In the genomic region with DNA sequence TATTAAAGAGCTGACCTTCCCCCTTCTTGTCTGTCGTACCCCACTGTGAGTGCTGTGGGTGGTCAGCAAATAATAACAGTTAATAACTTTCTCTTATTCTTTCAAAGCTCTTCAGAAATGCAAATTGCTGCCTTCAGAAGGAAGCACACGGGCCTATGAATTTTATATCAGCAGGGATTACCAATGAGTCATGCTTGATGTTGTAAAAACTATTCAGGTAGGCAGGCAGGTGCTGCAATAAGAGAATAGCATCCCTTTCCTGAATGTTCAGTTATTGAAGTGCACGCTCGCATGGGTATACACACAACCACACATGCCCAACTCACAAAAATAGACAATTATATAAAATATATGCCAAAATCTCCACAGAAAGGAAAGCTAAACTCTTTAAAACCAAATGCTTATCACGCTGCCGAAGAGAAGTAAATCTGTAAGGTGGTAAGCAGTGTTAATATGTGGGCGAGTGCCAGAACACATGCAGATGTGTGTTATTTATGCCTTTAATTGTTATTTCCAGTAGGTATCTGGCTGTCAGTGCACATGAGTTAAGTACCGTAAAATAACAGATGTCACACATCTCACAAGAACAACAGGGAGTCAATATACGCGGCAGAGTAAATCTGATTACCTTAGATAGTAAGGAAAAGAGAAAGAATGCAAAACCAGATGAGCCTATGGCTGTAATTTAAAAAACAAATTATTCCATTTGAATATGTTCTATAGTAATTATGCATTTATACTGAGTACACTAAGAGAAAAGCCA, we compare ENCODE assay signal across 18 cellular contexts. TPM values are rescaled to one million over a fixed set of nuclear protein-coding genes. Genes with fewer than 3 reads are reported as not detected.
DNase-seq lines count a peak whose midpoint lies in the region; ATAC-seq lines count a peak whose summit lies in the region.
"Had no signal": no experiment of that assay in that cellular context is flagged by ENCODE, and none has a peak within 500 bp of the region (broad histone marks: within the 10 kb centered on the region; RNA-seq: fewer than 3 reads in every experiment).

No MANE protein-coding gene starts in this region.

- no peaks in the 10 kb centered on the region for H3K4me1 ChIP-seq in CD4-positive, alpha-beta memory T cell (ENCODE audit: insufficient read depth, low read length)
- H3K4me1 ChIP-seq: heart right ventricle, psoas muscle had no signal

- peak; percentile 65 for DNase-seq in DMS 273 (lab: John Stamatoyannopoulos, UW; ENCODE audit: unreplicated experiment)
- DNase-seq in LoVo (ENCODE audit: low spot score) = peak; percentile 36
- peak; percentile 9 for DNase-seq in NCI-H748 treated with DMSO at 0.1 percent for 48 hours (lab: John Stamatoyannopoulos, UW)
- DNase-seq in kidney tubule cell (ENCODE audit: low spot score) = peak; percentile 30
- DNase-seq in CD4-positive, alpha-beta memory T cell = no peak
- DNase-seq: activated gamma-delta T cell treated with Interleukin-2 at 50 U/mL for 16 hours; CD4-positive, alpha-beta T cell; EL; heart right ventricle; left ventricle myocardium superior; psoas muscle; SIG-M5; stimulated activated naive CD4-positive, alpha-beta T cell had no signal

- H3K27me3 Mint-ChIP-seq in CD4-positive, alpha-beta memory T cell = peaks cover 5 to 8% of the 10 kb centered on the region in 2 donors

- POLR2A ChIA-PET in CD4-positive, alpha-beta memory T cell (lab: Charles Lee; ENCODE audit: partially characterized antibody) = no interaction called here

- H3K4me1 Mint-ChIP-seq in CD4-positive, alpha-beta memory T cell = no peaks in the 10 kb centered on the region

- no peaks in the 10 kb centered on the region for H3K9me3 ChIP-seq in CD4-positive, alpha-beta memory T cell (ENCODE audit: control insufficient read depth in 1 of 2, low read length in 2 of 2)
- H3K9me3 ChIP-seq: heart right ventricle, psoas muscle had no signal

- no peak for ATAC-seq in GM21526 (IDR thresholded peaks at IDR 0.05; ENCODE audit: low FRiP score, unreplicated experiment)
- no peak for ATAC-seq in GM18519 (IDR thresholded peaks at IDR 0.05; ENCODE audit: low FRiP score, unreplicated experiment)
- ATAC-seq: heart right ventricle, left ventricle myocardium superior, psoas muscle had no signal

- H3K36me3 ChIP-seq in CD4-positive, alpha-beta memory T cell (ENCODE audit: insufficient read depth, low read length) = no peaks in the 10 kb centered on the region
- H3K36me3 ChIP-seq: heart right ventricle had no signal

- H3K27ac Mint-ChIP-seq in CD4-positive, alpha-beta memory T cell = no peak overlapping the region
- H3K27ac Mint-ChIP-seq: CD4-positive, alpha-beta T cell had no signal

- H3K4me3 ChIP-seq in CD4-positive, alpha-beta memory T cell (ENCODE audit: low read length in 2 of 2) = no peak overlapping the region
- H3K4me3 ChIP-seq: heart right ventricle, psoas muscle, skin epidermis had no signal

- H3K9me3 Mint-ChIP-seq in CD4-positive, alpha-beta memory T cell = no peaks in the 10 kb centered on the region
- H3K9me3 Mint-ChIP-seq: CD4-positive, alpha-beta T cell; neural crest cell had no signal

- intact Hi-C loops in CD4-positive, alpha-beta memory T cell (cut with micrococcal nuclease) = no loop called here

- no peak overlapping the region for H3K4me3 Mint-ChIP-seq in CD4-positive, alpha-beta memory T cell
- H3K4me3 Mint-ChIP-seq: CD4-positive, alpha-beta T cell; neural crest cell had no signal

- no peaks in the 10 kb centered on the region for H3K27me3 ChIP-seq in CD4-positive, alpha-beta memory T cell (ENCODE audit: insufficient read depth, low read length)

- H3K36me3 Mint-ChIP-seq in CD4-positive, alpha-beta memory T cell = no peaks in the 10 kb centered on the region

- CTCF ChIA-PET in CD4-positive, alpha-beta memory T cell (lab: Charles Lee; ENCODE audit: partially characterized antibody) = interaction anchor here (0.8 to 1.0 kb wide), 2 partner anchors 10 kb away, joined by 3 to 5 read pairs; no protein-coding TSS in a partner anchor

- no peak overlapping the region for H3K27ac ChIP-seq in CD4-positive, alpha-beta memory T cell (ENCODE audit: low read depth, low read length)
- H3K27ac ChIP-seq: heart right ventricle, HL-60, psoas muscle, skin epidermis had no signal

RNA-seq across cellular contexts. Expression of a gene that starts 34.4 kb away (rescaled TPM):
- total RNA-seq in CD4-positive, alpha-beta memory T cell = 10 to 100 TPM; 43.6 to 49.3 TPM
- polyA plus RNA-seq in CD4-positive, alpha-beta memory T cell = 100 to 1,000 TPM in 1 of 2 donors, 10 to 100 TPM in 1; 30.2 to 138 TPM

RNA-seq across cellular contexts. Expression of a gene that starts 34.6 kb away (rescaled TPM):
- total RNA-seq in CD4-positive, alpha-beta memory T cell = 10 to 100 TPM; 45.9 to 52.8 TPM
- 10 to 100 TPM; 16.7 to 29.0 TPM for polyA plus RNA-seq in CD4-positive, alpha-beta memory T cell

Comparison
In these comparisons a context has a peak if more than half of its experiments do, and no peak if none do; other contexts are left out.
1. DNase-seq: peak in DMS 273 (single experiment), LoVo (single experiment), NCI-H748 treated with DMSO at 0.1 percent for 48 hours (single experiment) and kidney tubule cell (single experiment); none in CD4-positive, alpha-beta memory T cell (0 of 5).